In the genomic region with DNA sequence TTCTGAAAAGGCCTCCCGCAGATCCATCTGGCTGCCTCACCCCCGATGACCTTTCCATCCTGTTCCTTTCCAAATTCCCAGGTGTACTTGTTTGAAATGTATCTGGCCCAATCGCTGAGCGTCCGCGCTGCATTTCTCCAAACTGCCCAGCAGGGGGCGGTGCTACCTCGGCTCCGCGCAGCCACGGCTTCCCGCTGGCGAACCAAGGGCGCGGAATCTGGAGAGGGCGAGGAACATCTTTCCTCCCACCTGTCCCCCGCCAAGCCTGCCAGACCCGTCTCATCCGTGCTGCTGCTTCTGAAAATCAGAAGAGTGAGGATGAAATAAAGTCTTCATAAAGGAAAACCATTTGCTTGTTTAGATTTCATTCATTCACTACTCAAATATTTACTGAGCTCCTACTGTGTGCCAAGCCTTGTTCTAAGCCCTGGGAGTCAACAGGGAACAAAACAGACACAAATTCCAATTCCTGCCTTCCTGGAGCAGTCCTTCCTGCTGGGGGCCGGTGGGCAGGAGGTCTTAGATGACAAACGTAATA, we compare ENCODE assay signal across 8 cellular contexts. TPM values are rescaled to one million over a fixed set of nuclear protein-coding genes. Genes with fewer than 3 reads are reported as not detected.
DNase-seq lines count a peak whose midpoint lies in the region; ATAC-seq and TF ChIP-seq lines count a peak whose summit lies in the region.

No MANE protein-coding gene starts in this region.

- H2BK120ac ChIP-seq in neuronal stem cell (ENCODE audit: low read depth, low read length): no peak overlapping the region

- H3K27me3 Mint-ChIP-seq in activated T-cell treated with anti-CD3 and anti-CD28 coated beads, Interleukin-2, amount 50 U/mL, for 4 hours (ENCODE audit: low read depth): peaks cover 14% of the 10 kb centered on the region

- no peak overlapping the region for H2BK5ac ChIP-seq in neuronal stem cell (ENCODE audit: low read length)

- H2BK12ac ChIP-seq in neuronal stem cell (ENCODE audit: low read length): no peak overlapping the region

- no peak overlapping the region for H3K14ac ChIP-seq in neuronal stem cell (ENCODE audit: low read length)

- TF ChIP-seq CTCF in fibroblast of the aortic adventitia (IDR thresholded peaks at IDR 0.05; ENCODE audit: insufficient read depth, low read length) (peak; percentile 92), thyroid gland (IDR thresholded peaks at IDR 0.05) (peak; percentile 69 to 93 (median 78))

- no peak overlapping the region for H2AK5ac ChIP-seq in neuronal stem cell (ENCODE audit: low read depth, low read length)

- no peaks in the 10 kb centered on the region for H3K27me3 ChIP-seq in NT2/D1 (ENCODE audit: insufficient read depth, insufficient read length)
- peaks cover 0 to 6% (median 2%) of the 10 kb centered on the region in 3 experiments for H3K27me3 ChIP-seq in neuronal stem cell (ENCODE audit: control insufficient read depth in 3 of 3, insufficient read depth in 3 of 3, low read depth in 1 of 3, low read length in 3 of 3)
- H3K27me3 ChIP-seq in thyroid gland: no peaks in the 10 kb centered on the region

- peak overlapping the region; percentile 26 for H2AFZ ChIP-seq in neuronal stem cell (ENCODE audit: low read length)

- no peak overlapping the region for H4K8ac ChIP-seq in neuronal stem cell (ENCODE audit: low read depth, low read length)

- DNase-seq in AML-193 (lab: John Stamatoyannopoulos, UW): peak; percentile 9 to 23
- DNase-seq in HCEC 1CT: peak; percentile 15
- DNase-seq in NT2/D1 (ENCODE audit: low read depth, low spot score): peak; percentile 89
- DNase-seq in activated T-cell treated with anti-CD3 and anti-CD28 coated beads, Interleukin-2, amount 50 U/mL, for 4 hours: peak; percentile 59
- peak; percentile 45 for DNase-seq in fibroblast of the aortic adventitia (ENCODE audit: low read depth)
- peak; percentile 62 for DNase-seq in neuronal stem cell (ENCODE audit: low spot score)
- DNase-seq in thyroid gland: peak; percentile 24 to 54

- H3K27ac ChIP-seq in neuronal stem cell (replicated peaks; ENCODE audit: low read length) (no peak overlapping the region), thyroid gland (no peak overlapping the region)

- H4K91ac ChIP-seq in neuronal stem cell (ENCODE audit: low read depth, low read length, poor library complexity): no peak overlapping the region

- no peaks in the 10 kb centered on the region for H3K4me1 Mint-ChIP-seq in activated T-cell treated with anti-CD3 and anti-CD28 coated beads, Interleukin-2, amount 50 U/mL, for 4 hours (ENCODE audit: low read depth)

- no peaks in the 10 kb centered on the region for H3K9me3 Mint-ChIP-seq in activated T-cell treated with anti-CD3 and anti-CD28 coated beads, Interleukin-2, amount 50 U/mL, for 4 hours

- H3K4ac ChIP-seq in neuronal stem cell (ENCODE audit: low read length): no peak overlapping the region

- no peaks in the 10 kb centered on the region for H3K36me3 Mint-ChIP-seq in activated T-cell treated with anti-CD3 and anti-CD28 coated beads, Interleukin-2, amount 50 U/mL, for 4 hours (ENCODE audit: insufficient read depth)

- no peak overlapping the region for H3K23ac ChIP-seq in neuronal stem cell (ENCODE audit: low read depth, low read length, poor library complexity)

- H2BK15ac ChIP-seq in neuronal stem cell (ENCODE audit: low read length): no peak overlapping the region

- H3K9ac ChIP-seq in NT2/D1 (ENCODE audit: insufficient read length, low read depth) (peak overlapping the region; percentile 70), neuronal stem cell (ENCODE audit: low read depth, low read length, poor library complexity) (no peak overlapping the region)

- TF ChIP-seq POLR2A in thyroid gland (IDR thresholded peaks at IDR 0.05): no peak

- peaks cover 7% of the 10 kb centered on the region for H3K36me3 ChIP-seq in NT2/D1 (ENCODE audit: insufficient read depth, insufficient read length, low read length)
- H3K36me3 ChIP-seq in neuronal stem cell (replicated peaks in 1 of 2; ENCODE audit: control insufficient read depth in 2 of 2, insufficient read depth in 2 of 2, low read length in 2 of 2): no peaks in the 10 kb centered on the region
- no peaks in the 10 kb centered on the region for H3K36me3 ChIP-seq in thyroid gland

- H3K18ac ChIP-seq in neuronal stem cell (ENCODE audit: low read length): no peak overlapping the region

- H3K4me3 ChIP-seq in NT2/D1 (ENCODE audit: insufficient read length, low read depth) (peak overlapping the region; percentile 39), fibroblast of the aortic adventitia (ENCODE audit: low read depth, low read length) (no peak overlapping the region), neuronal stem cell (ENCODE audit: low read length in 2 of 2) (no peak overlapping the region), thyroid gland (replicated peaks in 1 of 3) (no peak overlapping the region)

- no peak overlapping the region for H3K4me2 ChIP-seq in neuronal stem cell (ENCODE audit: insufficient read depth, low read length, poor library complexity, severe bottlenecking)

- ATAC-seq in activated T-cell treated with anti-CD3 and anti-CD28 coated beads, Interleukin-2, amount 50 U/mL, for 4 hours: peak; percentile 62 to 63
- ATAC-seq in HG02973 (IDR thresholded peaks at IDR 0.05; ENCODE audit: unreplicated experiment): no peak

- intact Hi-C loops in thyroid gland (cut with DNase I): loop anchor here (10.0 kb wide), 1 partner anchor 378 kb away; no protein-coding TSS in a partner anchor

- H3K4me1 ChIP-seq in NT2/D1 (ENCODE audit: insufficient read depth, insufficient read length) (peaks cover 9% of the 10 kb centered on the region), neuronal stem cell (ENCODE audit: control insufficient read depth in 2 of 2, insufficient read depth in 1 of 2, low read depth in 1 of 2, low read length in 2 of 2) (peaks cover 0 to 4% of the 10 kb centered on the region in 2 donors), thyroid gland (peaks cover 0 to 5% of the 10 kb centered on the region in 2 donors)

- no peaks in the 10 kb centered on the region for H3K79me1 ChIP-seq in neuronal stem cell (ENCODE audit: low read depth, low read length)

- WGBS in neuronal stem cell (ENCODE audit: extremely low coverage in 2 of 2, insufficient read length in 2 of 2, insufficient replicate concordance in 1 of 2), 2 donors: no CpG with 5 or more reads among the region's 21 CpGs
- 5 to 7% methylated on average over 21 of the region's 21 CpGs for WGBS in thyroid gland, 2 donors

- peaks cover 6% of the 10 kb centered on the region; the same call in 1 of the 2 replicates for H3K9me3 ChIP-seq in NT2/D1 (ENCODE audit: insufficient read depth, low read length)
- no peaks in the 10 kb centered on the region for H3K9me3 ChIP-seq in neuronal stem cell (replicated peaks in 1 of 2; ENCODE audit: control insufficient read depth in 2 of 2, insufficient read depth in 1 of 2, low read depth in 1 of 2, low read length in 2 of 2)
- H3K9me3 ChIP-seq in thyroid gland: no peaks in the 10 kb centered on the region

- no peak overlapping the region for H3K4me3 Mint-ChIP-seq in activated T-cell treated with anti-CD3 and anti-CD28 coated beads, Interleukin-2, amount 50 U/mL, for 4 hours

RNA-seq across cellular contexts. Expression of a gene that starts 16.8 kb away (rescaled TPM):
- not detected for total RNA-seq in activated T-cell treated with anti-CD3 and anti-CD28 coated beads, Interleukin-2, amount 50 U/mL, for 4 hours
- not detected in 2 replicates for total RNA-seq in fibroblast of the aortic adventitia (ENCODE audit: low replicate concordance)
- not detected for polyA plus RNA-seq in neuronal stem cell (2013, experiment 1 of 2)
- not detected for polyA plus RNA-seq in neuronal stem cell (2013, experiment 2 of 2)
- total RNA-seq in thyroid gland: not detected

Comparison
In these comparisons a context has a peak if more than half of its experiments do, and no peak if none do; other contexts are left out.
1. DNase-seq: peak in every context shown above with its lines; median percentile 89 in NT2/D1; 62 in neuronal stem cell; 59 in activated T-cell treated with anti-CD3 and anti-CD28 coated beads, Interleukin-2, amount 50 U/mL, for 4 hours; 45 in fibroblast of the aortic adventitia; 39 in thyroid gland; 16 in AML-193; 15 in HCEC 1CT.